ENCODE assay signal across 25 cellular contexts in genomic region chr10:43885252-43885651, GRCh38.
"Had no signal": no experiment of that assay in that cellular context is flagged by ENCODE, and none has a peak within 500 bp of the region (broad histone marks: within the 10 kb centered on the region; RNA-seq: fewer than 3 reads in every experiment).

No MANE protein-coding gene starts in this region.

- H3K4me3 Mint-ChIP-seq: naive thymus-derived CD8-positive, alpha-beta T cell; stimulated activated naive CD8-positive, alpha-beta T cell treated with anti-CD3 and anti-CD28 coated beads, Interleukin-15, amount 100 ng/mL, for 72 hours had no signal

- H3K9me3 Mint-ChIP-seq: naive thymus-derived CD8-positive, alpha-beta T cell; stimulated activated naive CD8-positive, alpha-beta T cell treated with anti-CD3 and anti-CD28 coated beads, Interleukin-15, amount 100 ng/mL, for 72 hours had no signal

- H3K27me3 ChIP-seq: gastrocnemius medialis, left lung, suprapubic skin, transverse colon, upper lobe of right lung, uterus had no signal

- H2AFZ ChIP-seq: parathyroid adenoma had no signal

- H3K27ac Mint-ChIP-seq: progenitor cell of endocrine pancreas had no signal

- H3K9me3 ChIP-seq: gastrocnemius medialis, left lung, neutrophil, suprapubic skin, transverse colon, upper lobe of right lung, uterus had no signal

- H3K36me3 ChIP-seq: gastrocnemius medialis, left lung, neutrophil, suprapubic skin, transverse colon, upper lobe of right lung, uterus had no signal

- H3K27me3 Mint-ChIP-seq: stimulated activated naive CD8-positive, alpha-beta T cell treated with anti-CD3 and anti-CD28 coated beads, Interleukin-15, amount 100 ng/mL, for 72 hours had no signal

- H3K4me2 ChIP-seq: smooth muscle cell had no signal

- ATAC-seq: esophagus mucosa; gastrocnemius medialis; left lung; naive thymus-derived CD8-positive, alpha-beta T cell; sciatic nerve; stimulated activated naive CD8-positive, alpha-beta T cell treated with anti-CD3 and anti-CD28 coated beads, Interleukin-15, amount 100 ng/mL, for 72 hours; upper lobe of right lung had no signal

- DNase-seq: dorsolateral prefrontal cortex; effector CD4-positive, alpha-beta T cell; foreskin fibroblast; gastrocnemius medialis; kidney; left lung; naive thymus-derived CD8-positive, alpha-beta T cell; stimulated activated CD4-positive, alpha-beta T cell treated with anti-CD3 and anti-CD28 coated beads, Interleukin-12 subunit alpha, Interleukin-12 subunit beta, amount 100 ng/mL, for 4 hours; stimulated activated CD4-positive, alpha-beta T cell treated with anti-CD3 and anti-CD28 coated beads, Interleukin-1b, Interleukin-23, amount 100 ng/mL, for 48 hours; stimulated activated CD4-positive, alpha-beta T cell treated with anti-CD3 and anti-CD28 coated beads, Interleukin-4, amount 100 ng/mL, for 1 hour; stimulated activated CD8-positive, alpha-beta memory T cell treated with anti-CD3 and anti-CD28 coated beads, Interleukin-4, amount 100 ng/mL, for 48 hours; stimulated activated naive CD4-positive, alpha-beta T cell; stimulated activated naive CD8-positive, alpha-beta T cell treated with anti-CD3 and anti-CD28 coated beads, Interleukin-15, amount 100 ng/mL, for 72 hours; transverse colon; upper lobe of right lung; uterus had no signal

- H3K4me1 Mint-ChIP-seq: naive thymus-derived CD8-positive, alpha-beta T cell; stimulated activated naive CD8-positive, alpha-beta T cell treated with anti-CD3 and anti-CD28 coated beads, Interleukin-15, amount 100 ng/mL, for 72 hours had no signal

- H3K4me1 ChIP-seq: gastrocnemius medialis, left lung, parathyroid adenoma, suprapubic skin, upper lobe of right lung, uterus had no signal

- H3K36me3 Mint-ChIP-seq: naive thymus-derived CD8-positive, alpha-beta T cell had no signal

- FAIRE-seq: colon, kidney had no signal

- H3K9ac ChIP-seq: parathyroid adenoma had no signal

- H3K4me3 ChIP-seq: dorsolateral prefrontal cortex, gastrocnemius medialis, left lung, smooth muscle cell, suprapubic skin, transverse colon, upper lobe of right lung, uterus had no signal

- H3K79me2 ChIP-seq: parathyroid adenoma had no signal

- H3K27ac ChIP-seq: dorsolateral prefrontal cortex, epithelial cell of prostate, gastrocnemius medialis, left lung, neutrophil, parathyroid adenoma, suprapubic skin, transverse colon, upper lobe of right lung, uterus had no signal
